23 cellular contexts compared by ENCODE assay signal in genomic region chr17:7175363-7175733, GRCh38.
"Had no signal": no experiment of that assay in that cellular context is flagged by ENCODE, and none has a peak within 500 bp of the region (broad histone marks: within the 10 kb centered on the region; RNA-seq: fewer than 3 reads in every experiment).

No MANE protein-coding gene starts in this region.

- H3K4me3 Mint-ChIP-seq: activated CD8-positive, alpha-beta T cell treated with anti-CD3 and anti-CD28 coated beads, Interleukin-2, amount 10 ng/mL, durations not matched to agents 7 days and 5 days; activated naive CD8-positive, alpha-beta T cell treated with anti-CD3 and anti-CD28 coated beads, Interleukin-2, amount 50 U/mL, for 24 hours; activated T-helper 1 cell treated with anti-CD3 and anti-CD28 coated beads, Interleukin-12 subunit alpha, Interleukin-12 subunit beta, Interleukin-2, Interleukin-4 antibody, amounts not matched to agents 30 ng/mL and 10 ng/mL and 1 ng/mL, durations not matched to agents 14 hours and 24 hours and 36 hours; immature natural killer cell; nephron progenitor cell; stimulated activated naive B cell treated with anti-CD40 and anti-IgM and Interleukin-4, amounts not matched to agents 10 μg/mL and 1 μg/mL and 100 μg/mL, for 72 hours had no signal

- H3K27ac ChIP-seq: cardiac muscle cell, lower lobe of right lung, transverse colon, vagina, WERI-Rb-1 had no signal

- H3K36me3 ChIP-seq: cardiac muscle cell, lower lobe of right lung, transverse colon, vagina had no signal

- H3K4me3 ChIP-seq: cardiac muscle cell, lower lobe of right lung, mucosa of descending colon, transverse colon, vagina had no signal

- ATAC-seq: activated CD8-positive, alpha-beta T cell treated with anti-CD3 and anti-CD28 coated beads, Interleukin-2, amount 10 ng/mL, durations not matched to agents 7 days and 5 days; activated naive CD8-positive, alpha-beta T cell treated with anti-CD3 and anti-CD28 coated beads, Interleukin-2, amount 50 U/mL, for 24 hours; left lobe of liver; lower lobe of right lung; mucosa of descending colon; stimulated activated naive B cell treated with anti-CD40 and anti-IgM and Interleukin-4, amounts not matched to agents 10 μg/mL and 1 μg/mL and 100 μg/mL, for 72 hours had no signal

- H3K9me3 ChIP-seq: lower lobe of right lung, mucosa of descending colon, transverse colon, vagina had no signal

- DNase-seq: activated CD4-positive, alpha-beta T cell treated with anti-CD3 and anti-CD28 coated beads, Interleukin-2, amount 50 U/mL, for 1 hour; activated CD4-positive, CD25-positive, alpha-beta regulatory T cell treated with anti-CD3 and anti-CD28 coated beads, Interleukin-2, amount 50 U/mL, for 72 hours; activated CD8-positive, alpha-beta T cell treated with anti-CD3 and anti-CD28 coated beads, Interleukin-2, amount 10 ng/mL, durations not matched to agents 7 days and 5 days; activated gamma-delta T cell; activated naive CD4-positive, alpha-beta T cell treated with anti-CD3 and anti-CD28 coated beads, Interleukin-2, amount 50 U/mL, for 16 hours; activated naive CD8-positive, alpha-beta T cell treated with anti-CD3 and anti-CD28 coated beads, Interleukin-2, amount 50 U/mL, for 24 hours; foreskin melanocyte; immature natural killer cell; lower lobe of right lung; mesendoderm; mucosa of descending colon; nephron progenitor cell; stimulated activated CD4-positive, alpha-beta T cell treated with anti-CD3 and anti-CD28 coated beads, Interleukin-2, amount 100 ng/mL, for 48 hours; stimulated activated CD8-positive, alpha-beta memory T cell treated with anti-CD3 and anti-CD28 coated beads, Interleukin-4, amount 100 ng/mL, for 48 hours; stimulated activated naive B cell treated with anti-CD40 and anti-IgM and Interleukin-4, amounts not matched to agents 10 μg/mL and 1 μg/mL and 100 μg/mL, for 72 hours; transverse colon; WERI-Rb-1 had no signal

- H3K36me3 Mint-ChIP-seq: stimulated activated naive B cell treated with anti-CD40 and anti-IgM and Interleukin-4, amounts not matched to agents 10 μg/mL and 1 μg/mL and 100 μg/mL, for 72 hours had no signal

- H3K9me3 Mint-ChIP-seq: activated naive CD8-positive, alpha-beta T cell treated with anti-CD3 and anti-CD28 coated beads, Interleukin-2, amount 50 U/mL, for 24 hours; activated T-helper 1 cell treated with anti-CD3 and anti-CD28 coated beads, Interleukin-12 subunit alpha, Interleukin-12 subunit beta, Interleukin-2, Interleukin-4 antibody, amounts not matched to agents 30 ng/mL and 10 ng/mL and 1 ng/mL, durations not matched to agents 14 hours and 24 hours and 36 hours; stimulated activated naive B cell treated with anti-CD40 and anti-IgM and Interleukin-4, amounts not matched to agents 10 μg/mL and 1 μg/mL and 100 μg/mL, for 72 hours had no signal

- H3K27ac Mint-ChIP-seq: activated CD8-positive, alpha-beta T cell treated with anti-CD3 and anti-CD28 coated beads, Interleukin-2, amount 10 ng/mL, durations not matched to agents 7 days and 5 days; activated naive CD8-positive, alpha-beta T cell treated with anti-CD3 and anti-CD28 coated beads, Interleukin-2, amount 50 U/mL, for 24 hours; activated T-helper 1 cell treated with anti-CD3 and anti-CD28 coated beads, Interleukin-12 subunit alpha, Interleukin-12 subunit beta, Interleukin-2, Interleukin-4 antibody, amounts not matched to agents 30 ng/mL and 10 ng/mL and 1 ng/mL, durations not matched to agents 14 hours and 24 hours and 36 hours; immature natural killer cell; nephron progenitor cell; stimulated activated naive B cell treated with anti-CD40 and anti-IgM and Interleukin-4, amounts not matched to agents 10 μg/mL and 1 μg/mL and 100 μg/mL, for 72 hours had no signal

- FAIRE-seq: endometrium, TTC549 had no signal

- H3K27me3 ChIP-seq: cardiac muscle cell, vagina had no signal
